In genomic region chr11:11966826-11967668, GRCh38 we compare ENCODE assay signal across 8 cellular contexts. TPM values are rescaled to one million over a fixed set of nuclear protein-coding genes. Genes with fewer than 3 reads are reported as not detected.
A peak's percentile ranks its signal among the peaks of the same experiment; 100 is the strongest.
DNase-seq lines count a peak whose midpoint lies in the region; FAIRE-seq and TF ChIP-seq lines count a peak whose summit lies in the region.

No MANE protein-coding gene starts in this region.

- H3K27ac ChIP-seq in WERI-Rb-1 = no peak overlapping the region
- H3K27ac ChIP-seq in liver (ENCODE audit: low read depth in 1 of 2, low read length in 2 of 2) = no peak overlapping the region

- POLR2A ChIA-PET in HEK293T (lab: Yijun Ruan, JAX) = no interaction called here

- H3K27me3 ChIP-seq in WERI-Rb-1 (ENCODE audit: insufficient read depth, low read depth, severe bottlenecking) = no peaks in the 10 kb centered on the region
- no peaks in the 10 kb centered on the region for H3K27me3 ChIP-seq in bronchial epithelial cell (ENCODE audit: control insufficient read depth, insufficient read depth, low read length)
- H3K27me3 ChIP-seq in liver (ENCODE audit: control insufficient read depth in 4 of 4, insufficient read depth in 4 of 4, low read length in 3 of 4) = no peaks in the 10 kb centered on the region

- H3K4me3 ChIP-seq in WERI-Rb-1 (ENCODE audit: low read depth, low read length) (no peak overlapping the region), bronchial epithelial cell (ENCODE audit: low read depth, low read length) (no peak overlapping the region), liver (ENCODE audit: low read depth in 1 of 3, low read length in 3 of 3) (no peak overlapping the region)

- no peak overlapping the region for H3K9ac ChIP-seq in liver (ENCODE audit: low read depth in 1 of 2, low read length in 2 of 2)

- peak; percentile 54 to 76 for TF ChIP-seq RAD21 in liver (IDR thresholded peaks at IDR 0.05)

- H3K9me3 ChIP-seq in WERI-Rb-1 (ENCODE audit: severe bottlenecking) = no peaks in the 10 kb centered on the region
- H3K9me3 ChIP-seq in liver (ENCODE audit: control insufficient read depth in 4 of 4, low read length in 3 of 4) = no peaks in the 10 kb centered on the region

- DNase-seq in NCI-H82 (lab: John Stamatoyannopoulos, UW) (peak; percentile 83), NCI-H82 treated with DMSO at 0.1 percent for 48 hours (lab: John Stamatoyannopoulos, UW; ENCODE audit: unreplicated experiment) (no peak), HEK293T (ENCODE audit: extremely low spot score) (peak; percentile 88), MV-4-11 (lab: John Stamatoyannopoulos, UW) (peak; percentile 37), WERI-Rb-1 (peak; percentile 94), bronchial epithelial cell (ENCODE audit: low read depth) (peak; percentile 30)
- peak; percentile 24 for DNase-seq in stimulated activated CD8-positive, alpha-beta memory T cell treated with anti-CD3 and anti-CD28 coated beads, Interleukin-12 subunit alpha, Interleukin-12 subunit beta, amount 100 ng/mL, for 4 hours (ENCODE audit: low read depth)

- CTCF ChIA-PET in HEK293T (lab: Yijun Ruan, JAX) = interaction anchor here (0.7 to 1.4 kb wide), 5 partner anchors 9 to 1334 kb away, joined by 3 to 5 read pairs (median 3); no protein-coding TSS in a partner anchor

- peak; percentile 94 for TF ChIP-seq CTCF in WERI-Rb-1 (IDR thresholded peaks at IDR 0.05; ENCODE audit: low read depth, low read length)
- TF ChIP-seq CTCF in bronchial epithelial cell (IDR thresholded peaks at IDR 0.05; ENCODE audit: insufficient read depth, low read length, severe bottlenecking) = peak; percentile 84
- peak; percentile 69 for TF ChIP-seq CTCF in liver (IDR thresholded peaks at IDR 0.05; ENCODE audit: low read depth, low read length, missing input control)

- H3K4me1 ChIP-seq in liver (ENCODE audit: control insufficient read depth in 4 of 4, insufficient read depth in 4 of 4, low read length in 3 of 4) = peaks cover 2 to 30% (median 21%) of the 10 kb centered on the region in 4 donors

- peak; percentile 76 for FAIRE-seq in bronchial epithelial cell (lab: Jason Lieb, UNC)

- 83% methylated on average over 15 of the region's 15 CpGs for WGBS in liver

- H3K36me3 ChIP-seq in WERI-Rb-1 (no peaks in the 10 kb centered on the region), bronchial epithelial cell (ENCODE audit: control insufficient read depth, insufficient read depth, low read length) (peaks cover 5% of the 10 kb centered on the region), liver (ENCODE audit: control insufficient read depth in 4 of 4, insufficient read depth in 3 of 4, low read depth in 1 of 4, low read length in 3 of 4) (no peaks in the 10 kb centered on the region)

TF ChIP-seq in HEK293T, 16 proteins besides CTCF, POLR2A, EP300 and RAD21:
- TF ChIP-seq HDGF (IDR thresholded peaks at IDR 0.05; ENCODE audit: borderline replicate concordance) (0 out of 2 replicates have a peak, but pooled peaks have one; percentile 39), FOXK2 (IDR thresholded peaks at IDR 0.05) (no peak)

TF ChIP-seq in liver, 16 proteins besides CTCF, POLR2A, EP300 and RAD21:
- TF ChIP-seq TAF1 (conservative IDR thresholded peaks at IDR 0.05) (no peak), YY1 (IDR thresholded peaks at IDR 0.05) (peak; percentile 3), EGR1 (IDR thresholded peaks at IDR 0.05; ENCODE audit: low read depth in 2 of 2) (no peak)

RNA-seq across cellular contexts. Expression of gene DKK3, which starts 41.4 kb away (rescaled TPM):
- 72.4 and 134 TPM in 2 replicates for total RNA-seq in bronchial epithelial cell
- 1 to 10 TPM; 9.9 TPM for total RNA-seq in liver
- polyA plus RNA-seq in liver = 1 to 10 TPM; 3.1 to 4.4 TPM
